In the genomic region with DNA sequence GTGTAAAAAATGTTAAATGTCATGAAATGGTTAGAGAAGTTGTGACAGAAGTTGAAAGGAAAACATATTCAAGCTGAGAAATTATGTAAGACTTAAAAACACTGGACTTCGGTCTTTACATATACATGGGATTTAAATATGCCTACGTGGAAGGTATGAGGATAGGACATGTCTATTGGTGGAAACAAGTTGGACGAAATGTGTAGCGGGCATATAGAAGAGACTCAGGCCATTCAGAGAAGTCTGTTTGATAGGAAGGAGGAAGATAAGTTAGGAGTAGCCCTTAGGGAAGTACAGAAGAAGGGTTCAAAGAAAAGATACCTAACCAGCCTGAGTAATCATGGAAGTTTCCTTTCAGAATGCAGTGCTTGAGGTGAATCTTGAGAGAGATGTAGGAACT, we compare ENCODE assay signal across 2 cellular contexts.
TF ChIP-seq lines count a peak whose summit lies in the region.

No MANE protein-coding gene starts in this region.

TF ChIP-seq in A549, 52 proteins besides CTCF, POLR2A, EP300 and RAD21:
- TF ChIP-seq CEBPB (IDR thresholded peaks at IDR 0.05) (no peak), TFCP2L1 (CRISPR knock-in tag; IDR thresholded peaks at IDR 0.05) (no peak), SMC3 (IDR thresholded peaks at IDR 0.05) (no peak), ESRRA (IDR thresholded peaks at IDR 0.05; ENCODE audit: borderline replicate concordance, low read length) (no peak), CBX2 (IDR thresholded peaks at IDR 0.05; ENCODE audit: borderline replicate concordance, low read depth) (no peak)

TF ChIP-seq in IMR-90, 13 proteins besides CTCF, POLR2A, EP300 and RAD21:
- no peak for TF ChIP-seq MAZ (IDR thresholded peaks at IDR 0.05; ENCODE audit: borderline replicate concordance, low read depth, low read length)
- TF ChIP-seq RFX5 (IDR thresholded peaks at IDR 0.05; ENCODE audit: low read depth, low read length): no peak
- no peak for TF ChIP-seq SMC3 (IDR thresholded peaks at IDR 0.05; ENCODE audit: low read depth, low read length)
